Comparison of ENCODE assay signal across 1 cellular context in genomic region chr10:44259090-44259874, GRCh38.
TF ChIP-seq lines count a peak whose summit lies in the region.

No MANE protein-coding gene starts in this region.

TF ChIP-seq in HepG2, 621 proteins besides CTCF, POLR2A, EP300 and RAD21 (continued from another document):
- TF ChIP-seq CREB1 (IDR thresholded peaks at IDR 0.05) = 0 out of 2 replicates have a peak, but pooled peaks have one; percentile 18
- peak; percentile 85 for TF ChIP-seq CREB1 (CRISPR knock-in tag; IDR thresholded peaks at IDR 0.05)
- peak; percentile 41; the same call in 1 of the 2 replicates for TF ChIP-seq SMAD9 (CRISPR knock-in tag; IDR thresholded peaks at IDR 0.05)
- peak; percentile 88; the same call in 1 of the 2 replicates for TF ChIP-seq ZNF678 (CRISPR knock-in tag; IDR thresholded peaks at IDR 0.05)
- TF ChIP-seq FOXK2 (IDR thresholded peaks at IDR 0.05) = peak; percentile 77; the same call in 1 of the 2 replicates
- peak; percentile 34; the same call in 1 of the 2 replicates for TF ChIP-seq SMC3 (IDR thresholded peaks at IDR 0.05; ENCODE audit: low read length)
- TF ChIP-seq ZFP1 (CRISPR knock-in tag; IDR thresholded peaks at IDR 0.05) = peak; percentile 77; the same call in 1 of the 2 replicates
- TF ChIP-seq RBFOX2 (IDR thresholded peaks at IDR 0.05; ENCODE audit: low read depth, low read length) = peak; percentile 44; the same call in 1 of the 2 replicates
- TF ChIP-seq KAT2B (IDR thresholded peaks at IDR 0.05; ENCODE audit: borderline replicate concordance, low read depth, low read length) = no peak
- TF ChIP-seq ZNF710 (CRISPR knock-in tag; IDR thresholded peaks at IDR 0.05; ENCODE audit: borderline replicate concordance) = peak; percentile 97
- no peak for TF ChIP-seq ZNF841 (CRISPR knock-in tag; IDR thresholded peaks at IDR 0.05; ENCODE audit: borderline replicate concordance)
- peak; percentile 55; the same call in 1 of the 2 replicates for TF ChIP-seq EHMT2 (IDR thresholded peaks at IDR 0.05; ENCODE audit: borderline replicate concordance, low read depth, low read length)
- TF ChIP-seq GABPA (IDR thresholded peaks at IDR 0.05; ENCODE audit: low read depth, low read length) = no peak
- TF ChIP-seq GABPA (CRISPR knock-in tag; IDR thresholded peaks at IDR 0.05; ENCODE audit: low read depth) = peak; percentile 50; the same call in 1 of the 2 replicates
- TF ChIP-seq ZNF547 (CRISPR knock-in tag; IDR thresholded peaks at IDR 0.05) = peak; percentile 68; the same call in 1 of the 2 replicates
- peak; percentile 91 for TF ChIP-seq MLX (CRISPR knock-in tag; IDR thresholded peaks at IDR 0.05)
- TF ChIP-seq, protein P1, sequence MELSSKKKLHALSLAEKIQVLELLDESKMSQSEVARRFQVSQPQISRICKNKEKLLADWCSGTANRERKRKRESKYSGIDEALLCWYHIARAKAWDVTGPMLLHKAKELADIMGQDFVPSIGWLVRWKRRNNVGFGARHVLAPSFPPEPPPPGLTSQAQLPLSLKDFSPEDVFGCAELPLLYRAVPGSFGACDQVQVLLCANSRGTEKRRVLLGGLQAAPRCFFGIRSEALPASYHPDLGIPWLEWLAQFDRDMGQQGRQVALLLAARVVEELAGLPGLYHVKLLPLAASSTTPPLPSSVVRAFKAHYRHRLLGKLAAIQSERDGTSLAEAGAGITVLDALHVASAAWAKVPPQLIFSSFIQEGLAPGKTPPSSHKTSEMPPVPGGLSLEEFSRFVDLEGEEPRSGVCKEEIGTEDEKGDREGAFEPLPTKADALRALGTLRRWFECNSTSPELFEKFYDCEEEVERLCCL (CRISPR knock-in tag; IDR thresholded peaks at IDR 0.05; ENCODE audit: borderline replicate concordance) = no peak
- TF ChIP-seq ZNF782 (CRISPR knock-in tag; IDR thresholded peaks at IDR 0.05; ENCODE audit: borderline replicate concordance) = peak; percentile 45; the same call in 1 of the 2 replicates
- TF ChIP-seq KAT7 (CRISPR knock-in tag; IDR thresholded peaks at IDR 0.05; ENCODE audit: borderline replicate concordance) = no peak; the same call in 1 of the 2 replicates
- peak; percentile 25 for TF ChIP-seq DBP (CRISPR knock-in tag; IDR thresholded peaks at IDR 0.05; ENCODE audit: not compliant biosample characterization)
- TF ChIP-seq TFAP4 (IDR thresholded peaks at IDR 0.05; ENCODE audit: borderline replicate concordance, low read depth) = peak; percentile 91
- TF ChIP-seq ZKSCAN1 (IDR thresholded peaks at IDR 0.05; ENCODE audit: low read length) = no peak
- no peak for TF ChIP-seq ZNF597 (CRISPR knock-in tag; IDR thresholded peaks at IDR 0.05)
- TF ChIP-seq ZZZ3 (CRISPR knock-in tag; IDR thresholded peaks at IDR 0.05; ENCODE audit: borderline replicate concordance) = no peak
- TF ChIP-seq, protein P2, sequence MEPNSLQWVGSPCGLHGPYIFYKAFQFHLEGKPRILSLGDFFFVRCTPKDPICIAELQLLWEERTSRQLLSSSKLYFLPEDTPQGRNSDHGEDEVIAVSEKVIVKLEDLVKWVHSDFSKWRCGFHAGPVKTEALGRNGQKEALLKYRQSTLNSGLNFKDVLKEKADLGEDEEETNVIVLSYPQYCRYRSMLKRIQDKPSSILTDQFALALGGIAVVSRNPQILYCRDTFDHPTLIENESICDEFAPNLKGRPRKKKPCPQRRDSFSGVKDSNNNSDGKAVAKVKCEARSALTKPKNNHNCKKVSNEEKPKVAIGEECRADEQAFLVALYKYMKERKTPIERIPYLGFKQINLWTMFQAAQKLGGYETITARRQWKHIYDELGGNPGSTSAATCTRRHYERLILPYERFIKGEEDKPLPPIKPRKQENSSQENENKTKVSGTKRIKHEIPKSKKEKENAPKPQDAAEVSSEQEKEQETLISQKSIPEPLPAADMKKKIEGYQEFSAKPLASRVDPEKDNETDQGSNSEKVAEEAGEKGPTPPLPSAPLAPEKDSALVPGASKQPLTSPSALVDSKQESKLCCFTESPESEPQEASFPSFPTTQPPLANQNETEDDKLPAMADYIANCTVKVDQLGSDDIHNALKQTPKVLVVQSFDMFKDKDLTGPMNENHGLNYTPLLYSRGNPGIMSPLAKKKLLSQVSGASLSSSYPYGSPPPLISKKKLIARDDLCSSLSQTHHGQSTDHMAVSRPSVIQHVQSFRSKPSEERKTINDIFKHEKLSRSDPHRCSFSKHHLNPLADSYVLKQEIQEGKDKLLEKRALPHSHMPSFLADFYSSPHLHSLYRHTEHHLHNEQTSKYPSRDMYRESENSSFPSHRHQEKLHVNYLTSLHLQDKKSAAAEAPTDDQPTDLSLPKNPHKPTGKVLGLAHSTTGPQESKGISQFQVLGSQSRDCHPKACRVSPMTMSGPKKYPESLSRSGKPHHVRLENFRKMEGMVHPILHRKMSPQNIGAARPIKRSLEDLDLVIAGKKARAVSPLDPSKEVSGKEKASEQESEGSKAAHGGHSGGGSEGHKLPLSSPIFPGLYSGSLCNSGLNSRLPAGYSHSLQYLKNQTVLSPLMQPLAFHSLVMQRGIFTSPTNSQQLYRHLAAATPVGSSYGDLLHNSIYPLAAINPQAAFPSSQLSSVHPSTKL (CRISPR knock-in tag; IDR thresholded peaks at IDR 0.05) = peak; percentile 97
- no peak; the same call in 1 of the 2 replicates for TF ChIP-seq ZSCAN25 (CRISPR knock-in tag; IDR thresholded peaks at IDR 0.05)
- TF ChIP-seq ARNT2 (CRISPR knock-in tag; IDR thresholded peaks at IDR 0.05; ENCODE audit: low read depth) = peak; percentile 87
- TF ChIP-seq SAP130 (CRISPR knock-in tag; IDR thresholded peaks at IDR 0.05; ENCODE audit: low read depth) = peak; percentile 83
- TF ChIP-seq ZNF737 (CRISPR knock-in tag; IDR thresholded peaks at IDR 0.05; ENCODE audit: borderline replicate concordance) = peak; percentile 46; the same call in 1 of the 2 replicates
- TF ChIP-seq KDM4B (CRISPR knock-in tag; IDR thresholded peaks at IDR 0.05) = peak; percentile 91
